8 cellular contexts compared by ENCODE assay signal in the genomic region with DNA sequence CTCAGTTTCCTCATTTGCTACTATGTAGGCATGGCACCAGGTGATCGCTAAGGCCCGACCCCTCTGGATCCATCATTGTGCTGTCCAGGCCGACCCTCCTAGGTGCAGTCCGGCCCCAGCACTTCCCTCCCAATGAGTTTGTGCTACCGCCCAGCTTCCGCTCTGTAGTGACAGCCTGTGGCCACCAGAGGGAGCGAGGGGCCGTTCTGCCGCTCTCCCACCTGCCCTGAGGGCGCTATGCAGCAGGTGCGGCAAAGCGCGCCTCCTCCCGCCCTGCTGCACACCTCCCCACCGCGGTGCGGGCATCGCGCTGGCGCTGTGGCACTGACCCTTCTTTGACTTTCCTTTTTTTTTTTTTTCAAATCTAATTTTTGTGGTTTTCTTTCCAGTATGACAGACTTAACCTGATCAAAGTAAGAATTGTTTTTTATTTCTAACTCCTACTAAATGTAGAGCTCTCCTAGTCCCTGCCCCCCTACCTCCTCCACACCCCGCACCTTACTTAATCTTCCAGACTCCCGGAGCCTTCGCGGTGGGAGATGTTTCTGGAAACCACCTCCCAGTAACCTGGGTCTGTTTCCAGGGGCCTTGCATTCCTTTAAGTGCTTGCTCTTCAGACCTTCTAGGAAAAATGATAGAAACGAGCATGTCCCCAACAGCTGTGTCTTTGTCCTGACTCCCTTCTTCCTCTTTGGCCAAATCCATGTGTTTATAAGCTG.
DNase-seq lines count a peak whose midpoint lies in the region; ATAC-seq, FAIRE-seq and TF ChIP-seq lines count a peak whose summit lies in the region.

No MANE protein-coding gene starts in this region.

- peaks cover 0 to 13% (median 5%) of the 10 kb centered on the region in 9 donors for H3K4me1 ChIP-seq in heart right ventricle

- no peak overlapping the region for H3K4me3 ChIP-seq in heart right ventricle

- WGBS in heart right ventricle, 2 donors, result 16 to 17% methylated on average over 25 of the region's 25 CpGs

- no peak for FAIRE-seq in HTR-8/SVneo (lab: Jason Lieb, UNC)

- peaks cover 0 to 8% (median 0%) of the 10 kb centered on the region in 7 donors for H3K27me3 ChIP-seq in heart right ventricle

- H3K9me3 ChIP-seq in heart right ventricle, result no peaks in the 10 kb centered on the region

- DNase-seq in DMS114 treated with DMSO at 0.1 percent for 48 hours (lab: John Stamatoyannopoulos, UW; ENCODE audit: unreplicated experiment) (peak; percentile 3), HTR-8/SVneo (ENCODE audit: insufficient read length, low spot score) (peak; percentile 53), SHP77 treated with DMSO at 0.1 percent for 48 hours (lab: John Stamatoyannopoulos, UW) (peak; percentile 43), heart right ventricle (peak; percentile 40 to 54), sciatic nerve (ENCODE audit: low spot score) (peak; percentile 72), NOMO-1 (lab: John Stamatoyannopoulos, UW; ENCODE audit: unreplicated experiment in 2 of 2) (no peak)
- peak; percentile 70 for DNase-seq in activated naive CD4-positive, alpha-beta T cell treated with Interleukin-2 at 50 U/mL for 16 hours

- ATAC-seq in GM21423 (IDR thresholded peaks at IDR 0.05; ENCODE audit: unreplicated experiment), result peak; percentile 84
- ATAC-seq in heart right ventricle, result peak; percentile 26 to 63 (median 50)
- peak; percentile 29 for ATAC-seq in sciatic nerve

- no peak overlapping the region for H3K27ac ChIP-seq in heart right ventricle

- TF ChIP-seq CTCF in heart right ventricle (IDR thresholded peaks at IDR 0.05), result peak; percentile 79 to 96 (median 90)

- intact Hi-C loops in heart right ventricle (cut with DNase I) (loop anchor here in 8 of 10 donors (1.0 to 5.0 kb wide), 3 partner anchors 122 to 127 kb away; no protein-coding TSS in a partner anchor), sciatic nerve (cut with DNase I) (loop anchor here (5.0 kb wide), 1 partner anchor 127 kb away; no protein-coding TSS in a partner anchor)

- no peaks in the 10 kb centered on the region for H3K36me3 ChIP-seq in heart right ventricle

Comparison
In these comparisons a context has a peak if more than half of its experiments do, and no peak if none do; other contexts are left out.
1. DNase-seq: peak in DMS114 treated with DMSO at 0.1 percent for 48 hours (single experiment), HTR-8/SVneo (single experiment), SHP77 treated with DMSO at 0.1 percent for 48 hours (single experiment), activated naive CD4-positive, alpha-beta T cell treated with Interleukin-2 at 50 U/mL for 16 hours (single experiment), heart right ventricle (2 of 2) and sciatic nerve (single experiment); none in NOMO-1 (0 of 2).
2. ATAC-seq: peak in every context shown above with its lines; median percentile 84 in GM21423; 50 in heart right ventricle; 29 in sciatic nerve.